ENCODE assay signal across 28 cellular contexts in the genomic region with DNA sequence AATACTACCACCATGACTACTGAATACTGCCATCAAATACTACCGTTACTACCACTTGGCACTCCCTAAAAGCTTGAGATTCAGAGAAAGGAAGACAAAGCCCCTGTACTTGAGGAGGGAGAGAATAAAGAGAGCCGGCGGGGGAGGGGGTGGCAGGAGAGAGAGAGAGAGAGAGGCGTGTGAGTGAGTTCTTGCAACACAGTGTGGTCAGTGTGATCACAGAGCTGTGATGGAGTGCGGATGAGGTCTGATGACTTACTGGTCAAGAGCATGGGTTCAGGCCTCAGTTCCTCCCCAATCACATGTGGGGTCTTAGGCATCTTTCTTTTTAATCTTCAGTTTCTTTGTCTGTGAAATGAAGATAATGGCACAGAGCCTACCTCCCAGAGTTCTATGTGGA. TPM values are rescaled to one million over a fixed set of nuclear protein-coding genes. Genes with fewer than 3 reads are reported as not detected.
DNase-seq lines count a peak whose midpoint lies in the region; ATAC-seq, FAIRE-seq and TF ChIP-seq lines count a peak whose summit lies in the region.
"Had no signal": no experiment of that assay in that cellular context is flagged by ENCODE, and none has a peak within 500 bp of the region (broad histone marks: within the 10 kb centered on the region; RNA-seq: fewer than 3 reads in every experiment).

No MANE protein-coding gene starts in this region.

- no peaks in the 10 kb centered on the region for H3K23me2 ChIP-seq in H9 (ENCODE audit: insufficient read length, low read depth, low read length, poor library complexity, severe bottlenecking)

- no peak overlapping the region for H2BK120ac ChIP-seq in H9 (ENCODE audit: low read depth, low read length, poor library complexity, severe bottlenecking)

- no peak overlapping the region for H3T11ph ChIP-seq in H9 (ENCODE audit: low read length)

- intact Hi-C loops in right lobe of liver (cut with DNase I) (no loop called here), HepG2 (cut with micrococcal nuclease; ENCODE audit: unreplicated experiment) (no loop called here)

- no peaks in the 10 kb centered on the region for H3K9me3 ChIP-seq in right lobe of liver
- no peaks in the 10 kb centered on the region for H3K9me3 ChIP-seq in HepG2 (ENCODE audit: low read length)
- H3K9me3 ChIP-seq in H9 (ENCODE audit: control insufficient read depth, low read depth, low read length): no peaks in the 10 kb centered on the region
- H3K9me3 ChIP-seq: ascending aorta, esophagus squamous epithelium, gastrocnemius medialis, HAP-1 had no signal

- POLR2A ChIA-PET in HepG2 (lab: Yijun Ruan, JAX): no interaction called here

- no peak overlapping the region for H4K91ac ChIP-seq in H9 (ENCODE audit: insufficient read length, low read depth, low read length)

- H3K27ac Mint-ChIP-seq in naive B cell (peak overlapping the region in 4 of 6 donors; percentile 75 to 88 (median 82)), H9 (no peak overlapping the region)
- no peak overlapping the region for H3K27ac Mint-ChIP-seq in activated naive CD4-positive, alpha-beta T cell treated with anti-CD3 and anti-CD28 coated beads, Interleukin-2, amount 10 ng/mL, durations not matched to agents 7 days and 5 days
- H3K27ac Mint-ChIP-seq: dendritic cell treated with granulocyte-macrophage colony-stimulating factor and Interleukin-4, amounts not matched to agents 40 ng/mL and 50 ng/mL, for 4 days; neural progenitor cell; progenitor cell of endocrine pancreas; type B pancreatic cell had no signal

- no peak overlapping the region for H2BK12ac ChIP-seq in H9 (ENCODE audit: insufficient read length, low read depth, low read length)

- no peak overlapping the region for H3K56ac ChIP-seq in H9 (ENCODE audit: insufficient read length, low read depth, low read length)

- no peak overlapping the region for H3K18ac ChIP-seq in H9 (ENCODE audit: insufficient read length, low read depth, low read length)

- no peak overlapping the region for H2AFZ ChIP-seq in HepG2 (ENCODE audit: low read length)
- no peak overlapping the region for H2AFZ ChIP-seq in H9 (ENCODE audit: low read length)
- H2AFZ ChIP-seq: neural progenitor cell had no signal

- no peak overlapping the region for H2BK20ac ChIP-seq in H9 (ENCODE audit: low read depth, low read length, poor library complexity, severe bottlenecking)

- no peak overlapping the region for H2AK5ac ChIP-seq in H9 (ENCODE audit: insufficient read length, low read length)

- H3K4me1 ChIP-seq in right lobe of liver (no peaks in the 10 kb centered on the region), HepG2 (ENCODE audit: insufficient read depth, low read length) (no peaks in the 10 kb centered on the region), H9 (ENCODE audit: insufficient read depth, low read length) (no peaks in the 10 kb centered on the region)
- H3K4me1 ChIP-seq: ascending aorta, esophagus squamous epithelium, gastrocnemius medialis, HAP-1 had no signal

- no peak for DNase-seq in right lobe of liver
- no peak for DNase-seq in HepG2 (ENCODE audit: low spot score)
- peak; percentile 80 for DNase-seq in OCI-M1 (lab: John Stamatoyannopoulos, UW)
- DNase-seq in naive B cell: no peak
- DNase-seq in H9: no peak
- DNase-seq in activated naive CD4-positive, alpha-beta T cell treated with anti-CD3 and anti-CD28 coated beads, Interleukin-2, amount 10 ng/mL, durations not matched to agents 7 days and 5 days: no peak
- DNase-seq: activated CD4-positive, alpha-beta T cell treated with anti-CD3 and anti-CD28 coated beads, Interleukin-2, amount 50 U/mL, for 4 hours; activated CD8-positive, alpha-beta memory T cell treated with anti-CD3 and anti-CD28 coated beads, Interleukin-2, amount 50 U/mL, for 4 hours; caudate nucleus; DND-41; esophagus squamous epithelium; gastrocnemius medialis; hippocampal formation; NCI-H1417 treated with DMSO at 0.1 percent for 48 hours; NCI-H446 had no signal

- no peaks in the 10 kb centered on the region for H3K79me1 ChIP-seq in H9 (ENCODE audit: insufficient read depth, low read depth, low read length, poor library complexity, severe bottlenecking)

- TF ChIP-seq EP300 in HepG2 (IDR thresholded peaks at IDR 0.05; ENCODE audit: low read depth in 2 of 2, low read length in 2 of 2): no peak
- no peak for TF ChIP-seq EP300 in HepG2 (CRISPR knock-in tag; IDR thresholded peaks at IDR 0.05; ENCODE audit: borderline replicate concordance)

- in situ Hi-C loops in HepG2 (cut with HindIII; ENCODE audit: extremely low pct_ligation_motif_present, low pct_unique_long_range_greater_than_20kb): no loop called here

- BruUV-seq in HepG2 (replicated peaks; lab: Mats Ljungman, UMichigan): no TSS peak

- H3K9me3 Mint-ChIP-seq in naive B cell (no peaks in the 10 kb centered on the region), H9 (no peaks in the 10 kb centered on the region; a peak in 1 of 5 replicates)
- H3K9me3 Mint-ChIP-seq in activated naive CD4-positive, alpha-beta T cell treated with anti-CD3 and anti-CD28 coated beads, Interleukin-2, amount 10 ng/mL, durations not matched to agents 7 days and 5 days: peaks cover 13% of the 10 kb centered on the region
- H3K9me3 Mint-ChIP-seq: activated T-helper 17 cell treated with anti-CD3 and anti-CD28 coated beads, Interleukin-2, amount 50 U/mL, for 72 hours; neural progenitor cell; type B pancreatic cell had no signal

- peak overlapping the region in 7 of 8 donors; percentile 3 to 77 (median 35) for H3K4me3 Mint-ChIP-seq in naive B cell
- H3K4me3 Mint-ChIP-seq in H9: no peak overlapping the region
- H3K4me3 Mint-ChIP-seq in activated naive CD4-positive, alpha-beta T cell treated with anti-CD3 and anti-CD28 coated beads, Interleukin-2, amount 10 ng/mL, durations not matched to agents 7 days and 5 days: no peak overlapping the region
- H3K4me3 Mint-ChIP-seq: activated naive CD8-positive, alpha-beta T cell; activated T-helper 17 cell treated with anti-CD3 and anti-CD28 coated beads, Interleukin-2, amount 50 U/mL, for 72 hours; dendritic cell treated with granulocyte-macrophage colony-stimulating factor and Interleukin-4, amounts not matched to agents 40 ng/mL and 50 ng/mL, for 4 days; neural progenitor cell; type B pancreatic cell had no signal

- no peak for FAIRE-seq in HepG2 (lab: Jason Lieb, UNC)
- FAIRE-seq: islet of Langerhans had no signal

- H3K79me2 ChIP-seq in HepG2 (ENCODE audit: insufficient read depth, low read length) (no peaks in the 10 kb centered on the region), H9 (ENCODE audit: insufficient read depth, low read length) (no peaks in the 10 kb centered on the region)

- ATAC-seq in right lobe of liver (peak; percentile 24 to 45 (median 41)), HepG2 (no peak), naive B cell (ENCODE audit: low read depth in 2 of 2) (no peak), GM21360 (IDR thresholded peaks at IDR 0.05; ENCODE audit: unreplicated experiment) (no peak), GM18868 (IDR thresholded peaks at IDR 0.05; ENCODE audit: unreplicated experiment) (no peak)
- ATAC-seq: activated T-helper 17 cell treated with anti-CD3 and anti-CD28 coated beads, Interleukin-2, amount 50 U/mL, for 72 hours; gastrocnemius medialis had no signal

- H3K4me1 Mint-ChIP-seq in naive B cell (peaks cover 87 to 98% (median 97%) of the 10 kb centered on the region in 3 donors), H9 (peaks cover 13 to 16% of the 10 kb centered on the region in 2 experiments)
- peaks cover 67% of the 10 kb centered on the region for H3K4me1 Mint-ChIP-seq in activated naive CD4-positive, alpha-beta T cell treated with anti-CD3 and anti-CD28 coated beads, Interleukin-2, amount 10 ng/mL, durations not matched to agents 7 days and 5 days

- H3K9ac ChIP-seq in HepG2 (ENCODE audit: insufficient read depth, low read depth, low read length) (no peak overlapping the region), H9 (ENCODE audit: extremely low read depth, insufficient read length, low read length) (no peak overlapping the region)
- H3K9ac ChIP-seq: neural progenitor cell had no signal

- H3K36me3 ChIP-seq in right lobe of liver: no peaks in the 10 kb centered on the region
- H3K36me3 ChIP-seq in HepG2 (replicated peaks in 1 of 2; ENCODE audit: control insufficient read depth in 1 of 2, insufficient read depth in 2 of 2, low read length in 2 of 2): no peaks in the 10 kb centered on the region
- H3K36me3 ChIP-seq: ascending aorta, esophagus squamous epithelium, gastrocnemius medialis, HAP-1, neural progenitor cell had no signal

- H2BK15ac ChIP-seq in H9 (ENCODE audit: low read depth, low read length): no peak overlapping the region

- no peaks in the 10 kb centered on the region for H4K20me1 ChIP-seq in HepG2 (ENCODE audit: insufficient read depth, low read length)
- no peaks in the 10 kb centered on the region for H4K20me1 ChIP-seq in H9 (ENCODE audit: control insufficient read depth, insufficient read depth, insufficient read length)

- no peak overlapping the region for H3K27ac ChIP-seq in right lobe of liver
- H3K27ac ChIP-seq in HepG2 (ENCODE audit: extremely low read length, insufficient read depth, low read length): no peak overlapping the region
- no peak overlapping the region for H3K27ac ChIP-seq in H9 (ENCODE audit: insufficient read length, low read depth, low read length)
- H3K27ac ChIP-seq: ascending aorta, esophagus squamous epithelium, gastrocnemius medialis, neural progenitor cell had no signal

- CTCF ChIA-PET in HepG2 (lab: Yijun Ruan, JAX; ENCODE audit: low intra/inter-chr PET ratio, low total read pairs): no interaction called here
- CTCF ChIA-PET in activated naive CD4-positive, alpha-beta T cell treated with anti-CD3 and anti-CD28 coated beads, Interleukin-2, amount 10 ng/mL, durations not matched to agents 7 days and 5 days (lab: Charles Lee): interaction anchor here (1.1 kb wide), 1 partner anchor 51 kb away, joined by 3 read pairs; no protein-coding TSS in a partner anchor

- H3K4me2 ChIP-seq in HepG2 (ENCODE audit: low read depth, low read length): no peak overlapping the region
- no peak overlapping the region for H3K4me2 ChIP-seq in H9 (ENCODE audit: insufficient read depth, insufficient read length, low read length)
- H3K4me2 ChIP-seq: neural progenitor cell had no signal

- no peak overlapping the region for H2BK5ac ChIP-seq in H9 (ENCODE audit: insufficient read length, low read length)

- no peak overlapping the region for H4K5ac ChIP-seq in H9 (ENCODE audit: insufficient read length, low read depth, low read length)

- no peak overlapping the region for H3K4ac ChIP-seq in H9 (ENCODE audit: low read depth, low read length)

- H3K27me3 ChIP-seq in right lobe of liver (no peaks in the 10 kb centered on the region), HepG2 (ENCODE audit: control insufficient read depth in 1 of 2, insufficient read depth in 2 of 2, low read length in 2 of 2) (peaks cover 0 to 3% of the 10 kb centered on the region in 2 experiments; a peak in 4 of 5 replicates), H9 (ENCODE audit: insufficient read depth, low read length) (no peaks in the 10 kb centered on the region)
- H3K27me3 ChIP-seq: ascending aorta, gastrocnemius medialis had no signal

- H3K27me3 Mint-ChIP-seq in naive B cell (no peaks in the 10 kb centered on the region), H9 (ENCODE audit: low read depth) (peaks cover 84% of the 10 kb centered on the region)
- no peaks in the 10 kb centered on the region for H3K27me3 Mint-ChIP-seq in activated naive CD4-positive, alpha-beta T cell treated with anti-CD3 and anti-CD28 coated beads, Interleukin-2, amount 10 ng/mL, durations not matched to agents 7 days and 5 days
- H3K27me3 Mint-ChIP-seq: activated naive CD8-positive, alpha-beta T cell; activated T-helper 17 cell treated with anti-CD3 and anti-CD28 coated beads, Interleukin-2, amount 50 U/mL, for 72 hours; dendritic cell treated with granulocyte-macrophage colony-stimulating factor and Interleukin-4, amounts not matched to agents 40 ng/mL and 50 ng/mL, for 4 days had no signal

- H3K4me3 ChIP-seq in right lobe of liver: no peak overlapping the region
- no peak overlapping the region for H3K4me3 ChIP-seq in HepG2 (replicated peaks in 1 of 3; ENCODE audit: insufficient read depth in 1 of 3, low read depth in 2 of 3, low read length in 3 of 3)
- H3K4me3 ChIP-seq: ascending aorta, esophagus squamous epithelium, gastrocnemius medialis, HAP-1, neural progenitor cell, SK-N-MC had no signal

- no peak for TF ChIP-seq RAD21 in HepG2 (CRISPR knock-in tag; IDR thresholded peaks at IDR 0.05)

- H3K23ac ChIP-seq in H9 (ENCODE audit: insufficient read length, low read depth, low read length): no peak overlapping the region

- TF ChIP-seq POLR2A in right lobe of liver (IDR thresholded peaks at IDR 0.05) (no peak), HepG2 (IDR thresholded peaks at IDR 0.05; ENCODE audit: insufficient read depth in 1 of 2, low read depth in 2 of 2, low read length in 2 of 2) (no peak)

- H4K8ac ChIP-seq in H9 (replicated peaks; ENCODE audit: insufficient read length, low read depth, low read length): no peak overlapping the region

- H3K14ac ChIP-seq in H9 (ENCODE audit: insufficient read depth, low read length): no peak overlapping the region

- no peak for TF ChIP-seq CTCF in right lobe of liver (IDR thresholded peaks at IDR 0.05)
- no peak for TF ChIP-seq CTCF in HepG2 (CRISPR knock-in tag; IDR thresholded peaks at IDR 0.05)
- no peak for TF ChIP-seq CTCF in H9 (conservative IDR thresholded peaks at IDR 0.05)

- WGBS in right lobe of liver (ENCODE audit: insufficient coverage, low coverage, low lambda C conversion rate, missing lambda C conversion rate): 40% methylated on average over 4 of the region's 5 CpGs
- WGBS in HepG2 (ENCODE audit: low lambda C conversion rate): 18% methylated on average over 5 of the region's 5 CpGs
- WGBS in H9 (ENCODE audit: extremely low coverage, insufficient read length, low lambda C conversion rate): no CpG with 5 or more reads among the region's 5 CpGs

- peaks cover 18 to 27% of the 10 kb centered on the region in 2 donors for H3K36me3 Mint-ChIP-seq in naive B cell
- H3K36me3 Mint-ChIP-seq in H9 (ENCODE audit: insufficient read depth in 1 of 3, low read depth in 3 of 3): no peaks in the 10 kb centered on the region; a peak in 1 of 7 replicates
- peaks cover 47% of the 10 kb centered on the region for H3K36me3 Mint-ChIP-seq in activated naive CD4-positive, alpha-beta T cell treated with anti-CD3 and anti-CD28 coated beads, Interleukin-2, amount 10 ng/mL, durations not matched to agents 7 days and 5 days
- H3K36me3 Mint-ChIP-seq: neural progenitor cell, type B pancreatic cell had no signal

RNA-seq across cellular contexts. Expression of a gene that starts 19.2 kb away (rescaled TPM):
- 1 to 10 TPM; 1.7 to 8.1 (median 3.5) TPM for total RNA-seq in right lobe of liver
- not detected in 2 replicates for total RNA-seq in HepG2 (2016; rRNA removed; fragmentation: Illumina TruSeq; extraction: Trizol)
- not detected in 2 replicates for total RNA-seq in HepG2 (2016; cell fraction: cytosol; rRNA removed; fragmentation: Illumina TruSeq; extraction: Trizol; ENCODE audit: low read depth)
- not detected in 2 replicates for total RNA-seq in HepG2 (2016; cell fraction: insoluble cytoplasmic fraction; rRNA removed; fragmentation: Illumina TruSeq; extraction: Trizol)
- total RNA-seq in HepG2 (2016; cell fraction: membrane; rRNA removed; fragmentation: Illumina TruSeq; extraction: Trizol): not detected in 2 replicates
- 0.40 TPM in 1 of 2 replicates, not detected in the other for total RNA-seq in HepG2 (2016; cell fraction: nucleus; rRNA removed; fragmentation: Illumina TruSeq; extraction: Trizol)
- 0.01 and 0.03 TPM in 2 replicates for polyA plus RNA-seq in HepG2 (2011; rRNA removed)
- 0.01 and 0.04 TPM in 2 replicates for polyA plus RNA-seq in HepG2 (2011; cell fraction: cytosol; rRNA removed)
- polyA plus RNA-seq in HepG2 (2011; cell fraction: nucleus; rRNA removed): 0.02 and 0.05 TPM in 2 replicates
- polyA plus RNA-seq in HepG2 (2012): not detected in 2 replicates
- polyA plus RNA-seq in HepG2 (2016; cell fraction: cytosol; fragmentation: Illumina TruSeq; extraction: Trizol; ENCODE audit: low read depth): 0.07 TPM in 1 of 2 replicates, not detected in the other
- polyA plus RNA-seq in HepG2 (2016; cell fraction: insoluble cytoplasmic fraction; fragmentation: Illumina TruSeq; extraction: Trizol; ENCODE audit: low read depth): not detected in 2 replicates
- not detected in 2 replicates for polyA plus RNA-seq in HepG2 (2016; cell fraction: membrane; fragmentation: Illumina TruSeq; extraction: Trizol; ENCODE audit: low read depth)
- polyA plus RNA-seq in HepG2 (2016; cell fraction: nucleus; fragmentation: Illumina TruSeq; extraction: Trizol; ENCODE audit: insufficient read depth, low read depth): not detected in 2 replicates
- polyA minus RNA-seq in HepG2 (2011; rRNA and poly(A)+ RNA removed; ENCODE audit: low replicate concordance): 0.32 and 15.2 TPM in 2 replicates
- polyA minus RNA-seq in HepG2 (2011; cell fraction: cytosol; rRNA and poly(A)+ RNA removed): 0.20 TPM in 1 of 2 replicates, not detected in the other
- 0.26 TPM in 1 of 2 replicates, not detected in the other for polyA minus RNA-seq in HepG2 (2011; cell fraction: nucleus; rRNA and poly(A)+ RNA removed)
- polyA plus RNA-seq in naive B cell (ENCODE audit: low read depth in 6 of 6): 100 to 1,000 TPM; 213 to 344 (median 285) TPM
- total RNA-seq in H9 (2021): 7.0 and 7.7 TPM in 2 replicates
- polyA plus RNA-seq: BJ had no signal

Comparison
In these comparisons a context has a peak if more than half of its experiments do, and no peak if none do; other contexts are left out.
1. ATAC-seq: peak in right lobe of liver (4 of 4); none in HepG2 (single experiment), naive B cell (0 of 2), GM21360 (single experiment) and GM18868 (single experiment).
2. H3K27ac Mint-ChIP-seq: peak in naive B cell (4 of 6); none in H9 (0 of 3) and activated naive CD4-positive, alpha-beta T cell treated with anti-CD3 and anti-CD28 coated beads, Interleukin-2, amount 10 ng/mL, durations not matched to agents 7 days and 5 days (single experiment).
3. H3K4me3 Mint-ChIP-seq: peak in naive B cell (7 of 8); none in H9 (0 of 2) and activated naive CD4-positive, alpha-beta T cell treated with anti-CD3 and anti-CD28 coated beads, Interleukin-2, amount 10 ng/mL, durations not matched to agents 7 days and 5 days (single experiment).